In the genomic region with DNA sequence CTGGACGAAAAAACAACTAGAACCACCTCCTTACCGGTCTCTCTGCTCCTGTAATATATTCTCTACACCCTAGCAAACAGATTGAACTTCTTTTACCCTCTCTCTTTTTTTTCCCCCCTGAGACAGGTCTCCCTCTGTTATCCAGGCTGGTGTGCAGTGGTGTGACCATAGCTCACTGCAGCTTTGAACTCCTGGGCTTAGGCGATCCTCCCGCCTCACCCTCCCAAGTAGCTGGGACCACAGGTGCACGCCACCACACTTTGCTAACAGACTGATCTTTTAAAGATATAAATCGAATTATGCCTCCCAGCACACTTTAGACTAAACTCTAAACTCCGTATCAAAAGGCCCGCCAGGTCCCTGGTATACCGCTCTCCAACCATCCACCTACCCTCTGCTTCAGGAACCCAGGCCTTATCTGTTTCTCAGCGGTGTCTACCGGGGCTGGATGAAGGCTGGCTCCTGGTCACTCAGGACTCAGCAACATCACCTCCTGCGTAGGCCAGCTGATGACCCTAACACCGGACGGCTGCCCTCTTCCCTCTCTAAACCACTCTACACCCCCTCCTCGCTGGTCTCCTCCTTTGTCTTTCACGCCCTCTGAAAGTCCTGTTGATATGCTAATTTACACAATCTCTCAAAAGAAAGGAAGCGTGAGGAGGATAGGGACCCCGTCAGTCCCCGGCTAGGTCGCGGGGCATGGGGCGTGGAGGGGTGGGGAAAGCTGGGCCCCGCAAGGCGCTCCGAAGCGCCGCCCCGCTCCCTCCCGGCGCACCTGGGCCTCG, we compare ENCODE assay signal across 1 cellular context.
TF ChIP-seq lines count a peak whose summit lies in the region.

No MANE protein-coding gene starts in this region.

TF ChIP-seq in GM23338, 12 proteins besides CTCF, POLR2A, EP300 and RAD21 (continued from another document):
- TF ChIP-seq, protein P1, sequence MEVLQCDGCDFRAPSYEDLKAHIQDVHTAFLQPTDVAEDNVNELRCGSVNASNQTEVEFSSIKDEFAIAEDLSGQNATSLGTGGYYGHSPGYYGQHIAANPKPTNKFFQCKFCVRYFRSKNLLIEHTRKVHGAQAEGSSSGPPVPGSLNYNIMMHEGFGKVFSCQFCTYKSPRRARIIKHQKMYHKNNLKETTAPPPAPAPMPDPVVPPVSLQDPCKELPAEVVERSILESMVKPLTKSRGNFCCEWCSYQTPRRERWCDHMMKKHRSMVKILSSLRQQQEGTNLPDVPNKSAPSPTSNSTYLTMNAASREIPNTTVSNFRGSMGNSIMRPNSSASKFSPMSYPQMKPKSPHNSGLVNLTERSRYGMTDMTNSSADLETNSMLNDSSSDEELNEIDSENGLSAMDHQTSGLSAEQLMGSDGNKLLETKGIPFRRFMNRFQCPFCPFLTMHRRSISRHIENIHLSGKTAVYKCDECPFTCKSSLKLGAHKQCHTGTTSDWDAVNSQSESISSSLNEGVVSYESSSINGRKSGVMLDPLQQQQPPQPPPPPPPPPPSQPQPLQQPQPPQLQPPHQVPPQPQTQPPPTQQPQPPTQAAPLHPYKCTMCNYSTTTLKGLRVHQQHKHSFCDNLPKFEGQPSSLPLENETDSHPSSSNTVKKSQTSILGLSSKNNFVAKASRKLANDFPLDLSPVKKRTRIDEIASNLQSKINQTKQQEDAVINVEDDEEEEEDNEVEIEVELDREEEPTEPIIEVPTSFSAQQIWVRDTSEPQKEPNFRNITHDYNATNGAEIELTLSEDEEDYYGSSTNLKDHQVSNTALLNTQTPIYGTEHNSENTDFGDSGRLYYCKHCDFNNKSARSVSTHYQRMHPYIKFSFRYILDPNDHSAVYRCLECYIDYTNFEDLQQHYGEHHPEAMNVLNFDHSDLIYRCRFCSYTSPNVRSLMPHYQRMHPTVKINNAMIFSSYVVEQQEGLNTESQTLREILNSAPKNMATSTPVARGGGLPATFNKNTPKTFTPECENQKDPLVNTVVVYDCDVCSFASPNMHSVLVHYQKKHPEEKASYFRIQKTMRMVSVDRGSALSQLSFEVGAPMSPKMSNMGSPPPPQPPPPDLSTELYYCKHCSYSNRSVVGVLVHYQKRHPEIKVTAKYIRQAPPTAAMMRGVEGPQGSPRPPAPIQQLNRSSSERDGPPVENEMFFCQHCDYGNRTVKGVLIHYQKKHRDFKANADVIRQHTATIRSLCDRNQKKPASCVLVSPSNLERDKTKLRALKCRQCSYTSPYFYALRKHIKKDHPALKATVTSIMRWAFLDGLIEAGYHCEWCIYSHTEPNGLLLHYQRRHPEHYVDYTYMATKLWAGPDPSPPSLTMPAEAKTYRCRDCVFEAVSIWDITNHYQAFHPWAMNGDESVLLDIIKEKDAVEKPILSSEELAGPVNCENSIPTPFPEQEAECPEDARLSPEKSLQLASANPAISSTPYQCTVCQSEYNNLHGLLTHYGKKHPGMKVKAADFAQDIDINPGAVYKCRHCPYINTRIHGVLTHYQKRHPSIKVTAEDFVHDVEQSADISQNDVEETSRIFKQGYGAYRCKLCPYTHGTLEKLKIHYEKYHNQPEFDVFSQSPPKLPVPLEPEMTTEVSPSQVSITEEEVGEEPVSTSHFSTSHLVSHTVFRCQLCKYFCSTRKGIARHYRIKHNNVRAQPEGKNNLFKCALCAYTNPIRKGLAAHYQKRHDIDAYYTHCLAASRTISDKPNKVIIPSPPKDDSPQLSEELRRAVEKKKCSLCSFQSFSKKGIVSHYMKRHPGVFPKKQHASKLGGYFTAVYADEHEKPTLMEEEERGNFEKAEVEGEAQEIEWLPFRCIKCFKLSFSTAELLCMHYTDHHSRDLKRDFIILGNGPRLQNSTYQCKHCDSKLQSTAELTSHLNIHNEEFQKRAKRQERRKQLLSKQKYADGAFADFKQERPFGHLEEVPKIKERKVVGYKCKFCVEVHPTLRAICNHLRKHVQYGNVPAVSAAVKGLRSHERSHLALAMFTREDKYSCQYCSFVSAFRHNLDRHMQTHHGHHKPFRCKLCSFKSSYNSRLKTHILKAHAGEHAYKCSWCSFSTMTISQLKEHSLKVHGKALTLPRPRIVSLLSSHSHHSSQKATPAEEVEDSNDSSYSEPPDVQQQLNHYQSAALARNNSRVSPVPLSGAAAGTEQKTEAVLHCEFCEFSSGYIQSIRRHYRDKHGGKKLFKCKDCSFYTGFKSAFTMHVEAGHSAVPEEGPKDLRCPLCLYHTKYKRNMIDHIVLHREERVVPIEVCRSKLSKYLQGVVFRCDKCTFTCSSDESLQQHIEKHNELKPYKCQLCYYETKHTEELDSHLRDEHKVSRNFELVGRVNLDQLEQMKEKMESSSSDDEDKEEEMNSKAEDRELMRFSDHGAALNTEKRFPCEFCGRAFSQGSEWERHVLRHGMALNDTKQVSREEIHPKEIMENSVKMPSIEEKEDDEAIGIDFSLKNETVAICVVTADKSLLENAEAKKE (CRISPR knock-in tag; IDR thresholded peaks at IDR 0.05), result no peak
- no peak for TF ChIP-seq POLR2AphosphoS5 (IDR thresholded peaks at IDR 0.05; ENCODE audit: low read depth)
